In genomic region chr9:115015018-115015635, GRCh38 we compare ENCODE assay signal across 8 cellular contexts.
DNase-seq lines count a peak whose midpoint lies in the region; ATAC-seq and TF ChIP-seq lines count a peak whose summit lies in the region.

No MANE protein-coding gene starts in this region.

- POLR2A ChIA-PET in HCT116 (lab: Charles Lee), result no interaction called here

- no TSS peak for BruUV-seq in HCT116 (replicated peaks; lab: Mats Ljungman, UMichigan)

- H3K79me2 ChIP-seq in HCT116 (ENCODE audit: insufficient read depth, low read length), result no peaks in the 10 kb centered on the region

- WGBS in heart left ventricle, 4 donors, result 54 to 65% (median 59%) methylated on average over 4 of the region's 4 CpGs

- DNase-seq in Ammon's horn (ENCODE audit: low spot score), result peak; percentile 41
- peak; percentile 40 for DNase-seq in HCT116 (ENCODE audit: low read depth, low spot score)
- DNase-seq in SK-N-MC (ENCODE audit: low read depth, low spot score), result peak; percentile 66
- DNase-seq in heart left ventricle, result peak in 1 of 5 donors; percentile 34
- DNase-seq in thoracic aorta (ENCODE audit: low spot score), result no peak

- peak; percentile 60 to 80 (median 75) for TF ChIP-seq CTCF in HCT116 (IDR thresholded peaks at IDR 0.05 in 2 of 3, conservative IDR thresholded peaks at IDR 0.05 in 1 of 3; ENCODE audit: borderline replicate concordance in 1 of 3, insufficient read depth in 1 of 3, low read depth in 2 of 3, low read length in 2 of 3)
- TF ChIP-seq CTCF in heart left ventricle (IDR thresholded peaks at IDR 0.05), result peak; percentile 29 to 62 (median 48)
- TF ChIP-seq CTCF in thoracic aorta (IDR thresholded peaks at IDR 0.05), result peak; percentile 40

- H3K4me3 ChIP-seq in HCT116 (replicated peaks in 1 of 2; ENCODE audit: low read depth in 1 of 2, low read length in 2 of 2), result no peak overlapping the region
- no peak overlapping the region for H3K4me3 ChIP-seq in SK-N-MC
- H3K4me3 ChIP-seq in heart left ventricle, result no peak overlapping the region
- no peak overlapping the region for H3K4me3 ChIP-seq in thoracic aorta

- peak; percentile 67 for TF ChIP-seq RAD21 in HCT116 (IDR thresholded peaks at IDR 0.05; ENCODE audit: low read depth)

- H3K36me3 ChIP-seq in HCT116 (ENCODE audit: control insufficient read depth in 1 of 2, insufficient read depth in 2 of 2, low read length in 2 of 2), result no peaks in the 10 kb centered on the region
- H3K36me3 ChIP-seq in SK-N-MC (ENCODE audit: insufficient read depth, low read length), result no peaks in the 10 kb centered on the region
- no peaks in the 10 kb centered on the region for H3K36me3 ChIP-seq in heart left ventricle
- H3K36me3 ChIP-seq in thoracic aorta, result no peaks in the 10 kb centered on the region

- no peaks in the 10 kb centered on the region for H3K9me2 ChIP-seq in HCT116 (ENCODE audit: insufficient read depth)

- TF ChIP-seq POLR2A in HCT116 (IDR thresholded peaks at IDR 0.05; ENCODE audit: borderline replicate concordance, extremely low read depth, insufficient read depth, insufficient read length) (no peak), heart left ventricle (IDR thresholded peaks at IDR 0.05) (no peak)

- no peaks in the 10 kb centered on the region for H3K9me3 ChIP-seq in HCT116 (ENCODE audit: control insufficient read depth in 1 of 2, insufficient read depth in 1 of 2, low read depth in 1 of 2, low read length in 2 of 2)
- no peaks in the 10 kb centered on the region for H3K9me3 ChIP-seq in SK-N-MC (ENCODE audit: low read depth, low read length)
- H3K9me3 ChIP-seq in heart left ventricle, result no peaks in the 10 kb centered on the region
- no peaks in the 10 kb centered on the region for H3K9me3 ChIP-seq in thoracic aorta

- intact Hi-C loops in HCT116 (cut with micrococcal nuclease), result loop anchor here (1.0 to 10.0 kb wide), 2 partner anchors 580 to 610 kb away; no protein-coding TSS in a partner anchor
- intact Hi-C loops in heart left ventricle (cut with DNase I), result loop anchor here in 9 of 10 donors (2.0 to 10.0 kb wide), 12 partner anchors 90 to 610 kb away; partner anchors contain the start of gene TEX48 (in 1 of the 9)

- H3K4me2 ChIP-seq in HCT116 (ENCODE audit: low read length), result no peak overlapping the region

- RAD21 ChIA-PET in HCT116 (lab: Charles Lee; ENCODE audit: low non-redundant PET in 1 of 2, low total read pairs in 2 of 2, uncharacterized antibody in 2 of 2, unreplicated experiment in 2 of 2), result interaction anchor here in 1 of 2 experiments (1.0 kb wide), 1 partner anchor 108 kb away, joined by 3 read pairs; no protein-coding TSS in a partner anchor

- H3K9ac ChIP-seq in HCT116 (ENCODE audit: low read length), result no peak overlapping the region
- no peak overlapping the region for H3K9ac ChIP-seq in SK-N-MC (ENCODE audit: insufficient read length)

- H3K27me3 ChIP-seq in HCT116 (ENCODE audit: insufficient read depth, low read length) (peaks cover 17% of the 10 kb centered on the region; the same call in 1 of the 2 replicates), heart left ventricle (peaks cover 0 to 21% (median 0%) of the 10 kb centered on the region in 9 donors), thoracic aorta (replicated peaks; ENCODE audit: insufficient read depth) (no peaks in the 10 kb centered on the region)

- ATAC-seq in HCT116 (peak; percentile 88), heart left ventricle (peak in 3 of 4 donors; percentile 53 to 70 (median 54)), thoracic aorta (ENCODE audit: insufficient number of reproducible peaks, low FRiP score, low read depth) (no peak), GM18873 (IDR thresholded peaks at IDR 0.05; ENCODE audit: low FRiP score, unreplicated experiment) (no peak), HG03457 (IDR thresholded peaks at IDR 0.05; ENCODE audit: unreplicated experiment) (no peak), HG02981 (IDR thresholded peaks at IDR 0.05; ENCODE audit: unreplicated experiment) (no peak)

- no peak overlapping the region for H3K27ac ChIP-seq in HCT116 (ENCODE audit: low read depth, low read length)
- no peak overlapping the region for H3K27ac ChIP-seq in SK-N-MC
- no peak overlapping the region for H3K27ac ChIP-seq in heart left ventricle
- H3K27ac ChIP-seq in thoracic aorta, result no peak overlapping the region

- no peaks in the 10 kb centered on the region for H4K20me1 ChIP-seq in HCT116 (ENCODE audit: insufficient read depth)

- CTCF ChIA-PET in HCT116 (lab: Charles Lee), result interaction anchor here (0.8 to 3.1 kb wide), 9 partner anchors 101 to 610 kb away, joined by 3 to 16 read pairs (median 5); no protein-coding TSS in a partner anchor

- H2AFZ ChIP-seq in HCT116 (ENCODE audit: low read depth, low read length, poor library complexity, severe bottlenecking), result no peak overlapping the region

- H3K4me1 ChIP-seq in HCT116 (ENCODE audit: control insufficient read depth in 1 of 2, insufficient read depth in 2 of 2, low read length in 2 of 2) (no peaks in the 10 kb centered on the region), heart left ventricle (peaks cover 0 to 5% (median 0%) of the 10 kb centered on the region in 12 donors), thoracic aorta (ENCODE audit: control insufficient read depth in 1 of 2, low read depth in 2 of 2) (peaks cover 0 to 16% of the 10 kb centered on the region in 2 donors)

TF ChIP-seq in HCT116, 20 proteins besides CTCF, POLR2A, EP300 and RAD21:
- no peak for TF ChIP-seq ELF1 (IDR thresholded peaks at IDR 0.05; ENCODE audit: borderline replicate concordance, low read depth)
- no peak for TF ChIP-seq ATF3 (IDR thresholded peaks at IDR 0.05)
- no peak for TF ChIP-seq SIN3A (IDR thresholded peaks at IDR 0.05; ENCODE audit: low read depth)
- TF ChIP-seq EZH2 (IDR thresholded peaks at IDR 0.05), result no peak
- no peak for TF ChIP-seq YY1 (IDR thresholded peaks at IDR 0.05; ENCODE audit: extremely low read depth, insufficient replicate concordance, low read depth, low read length)

Comparison
In these comparisons a context has a peak if more than half of its experiments do, and no peak if none do; other contexts are left out.
1. ATAC-seq: peak in HCT116 (single experiment) and heart left ventricle (3 of 4); none in thoracic aorta (single experiment), GM18873 (single experiment), HG03457 (single experiment) and HG02981 (single experiment).
2. Peak in every context shown above with its lines, with median percentiles within 50 percentile points of each other: CTCF ChIP-seq.